In genomic region chr16:53433930-53434435, GRCh38 we compare ENCODE assay signal across 1 cellular context.
A peak's percentile ranks its signal among the peaks of the same experiment; 100 is the strongest.
TF ChIP-seq lines count a peak whose summit lies in the region.

No MANE protein-coding gene starts in this region.

TF ChIP-seq in GM12878, 131 proteins besides CTCF, POLR2A, EP300 and RAD21 (continued from another document):
- TF ChIP-seq SKIL (IDR thresholded peaks at IDR 0.05; ENCODE audit: low read depth, poor library complexity, severe bottlenecking) (no peak), CEBPZ (IDR thresholded peaks at IDR 0.05; ENCODE audit: low read depth, low read length) (no peak), SP1 (IDR thresholded peaks at IDR 0.05; ENCODE audit: low read depth, low read length) (peak; percentile 30)
TF ChIP-seq in GM12878: peak in this region for 18.
